20 cellular contexts compared by ENCODE assay signal in the genomic region with DNA sequence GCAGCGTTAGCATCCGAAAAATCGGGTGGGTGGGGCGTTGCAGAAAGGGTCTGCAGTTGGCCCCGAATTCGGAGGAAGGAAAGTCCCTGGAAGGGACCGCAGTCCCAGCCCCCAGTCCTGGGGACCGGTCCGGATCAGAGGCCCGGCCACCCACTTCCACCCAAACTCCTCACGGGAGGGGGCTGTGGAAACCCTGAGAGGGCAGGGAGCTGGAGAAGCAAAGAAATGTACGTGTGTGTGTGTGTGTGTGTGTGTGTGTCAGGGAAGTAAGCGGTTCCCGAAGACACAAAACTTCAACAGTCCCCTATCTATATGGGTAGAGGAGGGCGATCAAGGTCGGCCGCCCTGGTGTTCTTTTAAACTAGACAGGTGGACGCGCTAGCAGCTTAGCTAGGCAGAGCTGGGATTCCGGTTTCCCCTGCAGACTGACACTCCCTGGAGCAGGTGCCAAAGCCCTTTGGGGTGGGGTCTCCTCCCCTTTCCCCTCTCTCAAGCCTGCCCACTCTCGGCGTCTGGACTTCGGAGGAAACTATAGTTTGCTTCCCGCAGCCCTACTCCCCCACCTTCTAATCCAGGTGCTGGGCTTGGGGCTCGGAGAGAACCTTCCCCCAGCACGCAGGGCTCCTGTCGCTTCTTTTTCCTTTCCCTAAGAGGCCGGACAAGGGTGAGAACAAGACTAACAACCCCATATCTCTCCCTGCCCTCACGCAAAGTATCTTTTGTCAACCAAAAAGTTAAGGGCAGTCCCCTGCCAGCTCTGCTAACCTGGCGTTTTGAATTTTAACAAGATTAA. TPM values are rescaled to one million over a fixed set of nuclear protein-coding genes. Genes with fewer than 3 reads are reported as not detected.
DNase-seq lines count a peak whose midpoint lies in the region; FAIRE-seq and TF ChIP-seq lines count a peak whose summit lies in the region.
"Had no signal": no experiment of that assay in that cellular context is flagged by ENCODE, and none has a peak within 500 bp of the region (broad histone marks: within the 10 kb centered on the region; RNA-seq: fewer than 3 reads in every experiment).

No MANE protein-coding gene starts in this region.

- peak overlapping the region; percentile 36 for H3K4me3 ChIP-seq in HUES64 (ENCODE audit: low read length)
- no peak overlapping the region for H3K4me3 ChIP-seq in neuronal stem cell (ENCODE audit: low read length in 2 of 2)
- H3K4me3 ChIP-seq: mucosa of descending colon, prostate gland, uterus had no signal

- no peak overlapping the region for H2BK120ac ChIP-seq in neuronal stem cell (ENCODE audit: low read depth, low read length)

- H3K4me3 Mint-ChIP-seq in glutamatergic neuron (ENCODE audit: unreplicated experiment), result peak overlapping the region; percentile 96

- H2BK15ac ChIP-seq in neuronal stem cell (ENCODE audit: low read length), result no peak overlapping the region

- H3K4me1 Mint-ChIP-seq in glutamatergic neuron (ENCODE audit: low read depth, unreplicated experiment), result peaks cover 45% of the 10 kb centered on the region

- no peak overlapping the region for H3K27ac ChIP-seq in HUES64 (ENCODE audit: low read depth, low read length)
- no peak overlapping the region for H3K27ac ChIP-seq in neuronal stem cell (replicated peaks; ENCODE audit: low read length)
- H3K27ac ChIP-seq: prostate gland, uterus had no signal

- peaks cover 31% of the 10 kb centered on the region for H3K27me3 Mint-ChIP-seq in glutamatergic neuron (ENCODE audit: unreplicated experiment)

- H3K9me3 ChIP-seq in HUES64 (ENCODE audit: insufficient read depth, low read depth, low read length) (no peaks in the 10 kb centered on the region), neuronal stem cell (replicated peaks in 1 of 2; ENCODE audit: control insufficient read depth in 2 of 2, insufficient read depth in 1 of 2, low read depth in 1 of 2, low read length in 2 of 2) (peaks cover 0 to 4% of the 10 kb centered on the region in 2 donors)
- H3K9me3 ChIP-seq: mucosa of descending colon, prostate gland, uterus had no signal

- H3K9me3 Mint-ChIP-seq in glutamatergic neuron (ENCODE audit: unreplicated experiment), result peaks cover 23% of the 10 kb centered on the region
- H3K9me3 Mint-ChIP-seq: CD4-positive, alpha-beta T cell had no signal

- H3K14ac ChIP-seq in neuronal stem cell (ENCODE audit: low read length), result no peak overlapping the region

- H2AFZ ChIP-seq in neuronal stem cell (ENCODE audit: low read length), result no peak overlapping the region

- peak overlapping the region; percentile 38 for H3K4me2 ChIP-seq in neuronal stem cell (ENCODE audit: insufficient read depth, low read length, poor library complexity, severe bottlenecking)

- TF ChIP-seq CTCF in glutamatergic neuron (IDR thresholded peaks at IDR 0.05; ENCODE audit: partially characterized antibody, unreplicated experiment), result no peak

- H4K91ac ChIP-seq in neuronal stem cell (ENCODE audit: low read depth, low read length, poor library complexity), result no peak overlapping the region

- no peak overlapping the region for H2AK5ac ChIP-seq in neuronal stem cell (ENCODE audit: low read depth, low read length)

- no peaks in the 10 kb centered on the region for H3K36me3 Mint-ChIP-seq in glutamatergic neuron (ENCODE audit: unreplicated experiment)

- 1% methylated on average over 27 of the region's 30 CpGs for WGBS in HUES64
- no CpG with 5 or more reads among the region's 30 CpGs for WGBS in neuronal stem cell (ENCODE audit: extremely low coverage in 2 of 2, insufficient read length in 2 of 2, insufficient replicate concordance in 1 of 2), 2 donors

- FAIRE-seq in RCC 7860 (lab: Jason Lieb, UNC), result no peak
- FAIRE-seq: islet of Langerhans had no signal

- peaks cover 2% of the 10 kb centered on the region for H3K79me1 ChIP-seq in neuronal stem cell (ENCODE audit: low read depth, low read length)

- H2BK5ac ChIP-seq in neuronal stem cell (ENCODE audit: low read length), result no peak overlapping the region

- DNase-seq in DMS53 treated with DMSO at 0.1 percent for 48 hours (lab: John Stamatoyannopoulos, UW; ENCODE audit: unreplicated experiment), result peak; percentile 56
- DNase-seq in glutamatergic neuron, result peak; percentile 23
- peak; percentile 37 for DNase-seq in neuronal stem cell (ENCODE audit: low spot score)
- no peak for DNase-seq in cerebellar nuclear complex (lab: John Stamatoyannopoulos, UW)
- no peak for DNase-seq in RCC 7860 (ENCODE audit: low spot score)
- no peak for DNase-seq in GDM1 (lab: John Stamatoyannopoulos, UW)
- DNase-seq: activated CD4-positive, alpha-beta T cell treated with anti-CD3 and anti-CD28 coated beads, Interleukin-2, amount 10 ng/mL, durations not matched to agents 7 days and 5 days; amygdala; CD4-positive, alpha-beta T cell; dermis blood vessel endothelial cell; Kasumi-1; mucosa of descending colon; NCI-H187; NCI-H748 treated with DMSO at 0.1 percent for 48 hours; stimulated activated CD4-positive, alpha-beta T cell treated with anti-CD3 and anti-CD28 coated beads, Interleukin-1b, Interleukin-23, amount 100 ng/mL, for 48 hours; uterus had no signal

- peaks cover 96% of the 10 kb centered on the region for H3K27me3 ChIP-seq in HUES64 (ENCODE audit: insufficient read depth, low read length)
- H3K27me3 ChIP-seq in neuronal stem cell (ENCODE audit: control insufficient read depth in 3 of 3, insufficient read depth in 3 of 3, low read depth in 1 of 3, low read length in 3 of 3), result peaks cover 26 to 95% (median 72%) of the 10 kb centered on the region in 3 experiments

- no peaks in the 10 kb centered on the region for H3K36me3 ChIP-seq in HUES64 (ENCODE audit: insufficient read depth, low read length)
- H3K36me3 ChIP-seq in neuronal stem cell (replicated peaks in 1 of 2; ENCODE audit: control insufficient read depth in 2 of 2, insufficient read depth in 2 of 2, low read length in 2 of 2), result no peaks in the 10 kb centered on the region
- H3K36me3 ChIP-seq: prostate gland, uterus had no signal

- peak overlapping the region; percentile 93 for H3K27ac Mint-ChIP-seq in glutamatergic neuron (ENCODE audit: unreplicated experiment)
- H3K27ac Mint-ChIP-seq: CD4-positive, alpha-beta T cell had no signal

- H3K4ac ChIP-seq in neuronal stem cell (ENCODE audit: low read length), result no peak overlapping the region

- H3K9ac ChIP-seq in HUES64 (ENCODE audit: low read depth, low read length), result no peak overlapping the region
- H3K9ac ChIP-seq in neuronal stem cell (ENCODE audit: low read depth, low read length, poor library complexity), result no peak overlapping the region

- H3K18ac ChIP-seq in neuronal stem cell (ENCODE audit: low read length), result no peak overlapping the region

- H3K4me1 ChIP-seq in HUES64 (ENCODE audit: insufficient read depth, low read length), result peaks cover 49% of the 10 kb centered on the region
- H3K4me1 ChIP-seq in neuronal stem cell (ENCODE audit: control insufficient read depth in 2 of 2, insufficient read depth in 1 of 2, low read depth in 1 of 2, low read length in 2 of 2), result peaks cover 16 to 23% of the 10 kb centered on the region in 2 donors

- H3K23ac ChIP-seq in neuronal stem cell (ENCODE audit: low read depth, low read length, poor library complexity), result no peak overlapping the region

- no peak overlapping the region for H4K8ac ChIP-seq in neuronal stem cell (ENCODE audit: low read depth, low read length)

- no peak overlapping the region for H2BK12ac ChIP-seq in neuronal stem cell (ENCODE audit: low read length)

RNA-seq across cellular contexts. Expression of a gene that starts 4.8 kb away (rescaled TPM):
- 1.00 TPM for polyA plus RNA-seq in HUES64 (2013, experiment 1 of 2)
- polyA plus RNA-seq in HUES64 (2013, experiment 2 of 2), result 1.6 TPM
- 230 TPM for total RNA-seq in glutamatergic neuron (ENCODE audit: unreplicated experiment)
- polyA plus RNA-seq in neuronal stem cell (2013, experiment 1 of 2), result 0.31 TPM
- polyA plus RNA-seq in neuronal stem cell (2013, experiment 2 of 2), result 0.33 TPM
- total RNA-seq: activated CD4-positive, alpha-beta T cell treated with anti-CD3 and anti-CD28 coated beads, Interleukin-2, amount 10 ng/mL, durations not matched to agents 7 days and 5 days; CD4-positive, alpha-beta T cell; T-helper 2 cell treated with Interferon-gamma antibody and Interleukin-4, amounts not matched to agents 100 ng/mL and 5 ng/mL, for 36 hours had no signal

Comparison
In these comparisons a context has a peak if more than half of its experiments do, and no peak if none do; other contexts are left out.
1. DNase-seq: peak in DMS53 treated with DMSO at 0.1 percent for 48 hours (single experiment), glutamatergic neuron (single experiment) and neuronal stem cell (single experiment); none in cerebellar nuclear complex (0 of 2), RCC 7860 (single experiment) and GDM1 (single experiment).